In genomic region chr13:113880651-113881611, GRCh38 we compare ENCODE assay signal across 11 cellular contexts. TPM values are rescaled to one million over a fixed set of nuclear protein-coding genes. Genes with fewer than 3 reads are reported as not detected.
DNase-seq lines count a peak whose midpoint lies in the region; ATAC-seq and TF ChIP-seq lines count a peak whose summit lies in the region.
"Had no signal": no experiment of that assay in that cellular context is flagged by ENCODE, and none has a peak within 500 bp of the region (broad histone marks: within the 10 kb centered on the region; RNA-seq: fewer than 3 reads in every experiment).

No MANE protein-coding gene starts in this region.

- CTCF ChIA-PET in activated CD8-positive, alpha-beta T cell treated with anti-CD3 and anti-CD28 coated beads for 36 hours (lab: Charles Lee): no interaction called here

- H3K27ac Mint-ChIP-seq in activated CD8-positive, alpha-beta T cell treated with anti-CD3 and anti-CD28 coated beads for 36 hours: no peak overlapping the region

- TF ChIP-seq CTCF in activated CD8-positive, alpha-beta T cell treated with anti-CD3 and anti-CD28 coated beads for 36 hours (IDR thresholded peaks at IDR 0.05): no peak

- H3K4me3 ChIP-seq in skeletal muscle satellite cell (ENCODE audit: low read length): no peak overlapping the region
- H3K4me3 ChIP-seq: SJSA1 had no signal

- intact Hi-C loops in activated CD8-positive, alpha-beta T cell treated with anti-CD3 and anti-CD28 coated beads for 36 hours (cut with micrococcal nuclease): no loop called here
- intact Hi-C loops in left ventricle myocardium superior (cut with micrococcal nuclease): no loop called here

- H3K9ac ChIP-seq in skeletal muscle satellite cell (ENCODE audit: low read depth, low read length): peak overlapping the region; percentile 19

- H3K9me3 ChIP-seq in skeletal muscle satellite cell (replicated peaks; ENCODE audit: low read length): no peaks in the 10 kb centered on the region
- H3K9me3 ChIP-seq: SJSA1 had no signal

- no peaks in the 10 kb centered on the region for H3K9me3 Mint-ChIP-seq in activated CD8-positive, alpha-beta T cell treated with anti-CD3 and anti-CD28 coated beads for 36 hours

- POLR2A ChIA-PET in activated CD8-positive, alpha-beta T cell treated with anti-CD3 and anti-CD28 coated beads for 36 hours (lab: Charles Lee): no interaction called here

- H3K4me1 Mint-ChIP-seq in activated CD8-positive, alpha-beta T cell treated with anti-CD3 and anti-CD28 coated beads for 36 hours (ENCODE audit: low read depth): peaks cover 29% of the 10 kb centered on the region

- peaks cover under 1% of the 10 kb centered on the region for H3K36me3 Mint-ChIP-seq in activated CD8-positive, alpha-beta T cell treated with anti-CD3 and anti-CD28 coated beads for 36 hours (ENCODE audit: low read depth)

- no peaks in the 10 kb centered on the region for H3K36me3 ChIP-seq in skeletal muscle satellite cell (ENCODE audit: insufficient read depth, low read length)
- H3K36me3 ChIP-seq: SJSA1 had no signal

- H3K4me3 Mint-ChIP-seq in activated CD8-positive, alpha-beta T cell treated with anti-CD3 and anti-CD28 coated beads for 36 hours: no peak overlapping the region

- peak overlapping the region; percentile 3 for H3K4me2 ChIP-seq in skeletal muscle satellite cell (ENCODE audit: low read length)

- H3K27me3 ChIP-seq in skeletal muscle satellite cell (ENCODE audit: control insufficient read depth, insufficient read depth, low read length): no peaks in the 10 kb centered on the region
- H3K27me3 ChIP-seq: SJSA1 had no signal

- H3K4me1 ChIP-seq in skeletal muscle satellite cell (ENCODE audit: control insufficient read depth, insufficient read depth, low read length): peaks cover 22% of the 10 kb centered on the region
- H3K4me1 ChIP-seq: SJSA1 had no signal

- no peaks in the 10 kb centered on the region for H3K27me3 Mint-ChIP-seq in activated CD8-positive, alpha-beta T cell treated with anti-CD3 and anti-CD28 coated beads for 36 hours

- peak; percentile 55 for ATAC-seq in activated CD8-positive, alpha-beta T cell treated with anti-CD3 and anti-CD28 coated beads for 36 hours
- ATAC-seq in left ventricle myocardium superior (peak; percentile 33), GM19351 (IDR thresholded peaks at IDR 0.05; ENCODE audit: unreplicated experiment) (no peak), GM21360 (IDR thresholded peaks at IDR 0.05; ENCODE audit: unreplicated experiment) (no peak)

- peak; percentile 14 for DNase-seq in H4 (ENCODE audit: low spot score)
- peak; percentile 28 for DNase-seq in activated CD8-positive, alpha-beta T cell treated with anti-CD3 and anti-CD28 coated beads for 36 hours
- DNase-seq in left ventricle myocardium superior: no peak
- no peak for DNase-seq in T1000 (lab: John Stamatoyannopoulos, UW)
- DNase-seq in pons (ENCODE audit: low spot score): no peak
- DNase-seq: stimulated activated CD4-positive, alpha-beta T cell treated with anti-CD3 and anti-CD28 coated beads, Interleukin-1b, Interleukin-23, amount 100 ng/mL, for 48 hours; trophoblast cell had no signal

RNA-seq across cellular contexts. Expression of gene GAS6, which starts 17.1 kb away (rescaled TPM):
- total RNA-seq in H4 (2014; rRNA removed; shearing (Covaris generic)): 5.9 and 6.4 TPM in 2 replicates
- under 1 TPM; 0.23 to 0.25 TPM for total RNA-seq in activated CD8-positive, alpha-beta T cell treated with anti-CD3 and anti-CD28 coated beads for 36 hours
- 210 TPM for total RNA-seq in left ventricle myocardium superior
- total RNA-seq in skeletal muscle satellite cell (2012; rRNA removed): 58.3 and 82.6 TPM in 2 replicates

Comparison
In these comparisons a context has a peak if more than half of its experiments do, and no peak if none do; other contexts are left out.
1. DNase-seq: peak in H4 (single experiment) and activated CD8-positive, alpha-beta T cell treated with anti-CD3 and anti-CD28 coated beads for 36 hours (single experiment); none in left ventricle myocardium superior (single experiment), T1000 (single experiment) and pons (single experiment).
2. ATAC-seq: peak in activated CD8-positive, alpha-beta T cell treated with anti-CD3 and anti-CD28 coated beads for 36 hours (single experiment) and left ventricle myocardium superior (single experiment); none in GM19351 (single experiment) and GM21360 (single experiment).
3. RNA of gene GAS6, which starts 17.1 kb away (total RNA-seq): 210 TPM in left ventricle myocardium superior (single experiment); 5.9 to 6.4 TPM in H4 and 0.23 to 0.25 TPM in activated CD8-positive, alpha-beta T cell treated with anti-CD3 and anti-CD28 coated beads for 36 hours; every median in the first group is over 10 times any median in the second.